Comparison of ENCODE assay signal across 15 cellular contexts in genomic region chr5:45113726-45114125, GRCh38.
DNase-seq lines count a peak whose midpoint lies in the region; ATAC-seq and TF ChIP-seq lines count a peak whose summit lies in the region.
"Had no signal": no experiment of that assay in that cellular context is flagged by ENCODE, and none has a peak within 500 bp of the region (broad histone marks: within the 10 kb centered on the region; RNA-seq: fewer than 3 reads in every experiment).

No MANE protein-coding gene starts in this region.

- no peak for TF ChIP-seq CTCF in kidney epithelial cell (IDR thresholded peaks at IDR 0.05; ENCODE audit: insufficient read depth, low read length, poor library complexity, severe bottlenecking)

- in situ Hi-C loops in ACHN (cut with HindIII; ENCODE audit: low pct_ligation_motif_present, low pct_unique_long_range_greater_than_20kb, low sequenced_read_pairs) = no loop called here

- ATAC-seq in GM18520 (IDR thresholded peaks at IDR 0.05; ENCODE audit: unreplicated experiment) = no peak
- no peak for ATAC-seq in HG02571 (IDR thresholded peaks at IDR 0.05; ENCODE audit: unreplicated experiment)
- ATAC-seq: HCT116 had no signal

- no peaks in the 10 kb centered on the region for H3K36me3 ChIP-seq in kidney epithelial cell (ENCODE audit: control insufficient read depth, insufficient read depth, low read length)

- no peak overlapping the region for H3K4me3 ChIP-seq in kidney epithelial cell (ENCODE audit: low read depth, low read length)
- H3K4me3 ChIP-seq: SK-N-MC had no signal

- DNase-seq in ACHN = peak; percentile 32
- DNase-seq in HS-5 (ENCODE audit: low read depth) = peak; percentile 94
- DNase-seq in SW 1271 (lab: John Stamatoyannopoulos, UW) = peak; percentile 53 to 78
- DNase-seq in kidney epithelial cell (ENCODE audit: low read depth) = peak; percentile 44
- DNase-seq in NCI-H345 treated with DMSO at 0.1 percent for 48 hours (lab: John Stamatoyannopoulos, UW; ENCODE audit: unreplicated experiment) = no peak
- DNase-seq in stimulated activated CD4-positive, alpha-beta T cell treated with anti-CD3 and anti-CD28 coated beads, Interleukin-2, amount 100 ng/mL, for 48 hours = no peak
- DNase-seq: CD4-positive, CD25-positive, alpha-beta regulatory T cell; DMS53; NCI-H1436; NCI-H2029 treated with DMSO at 0.1 percent for 48 hours; NCI-H526 had no signal

- H3K27me3 ChIP-seq in kidney epithelial cell (ENCODE audit: control insufficient read depth, insufficient read depth, low read length) = no peaks in the 10 kb centered on the region

Comparison
In these comparisons a context has a peak if more than half of its experiments do, and no peak if none do; other contexts are left out.
1. DNase-seq: peak in ACHN (single experiment), HS-5 (single experiment), SW 1271 (2 of 2) and kidney epithelial cell (single experiment); none in NCI-H345 treated with DMSO at 0.1 percent for 48 hours (single experiment) and stimulated activated CD4-positive, alpha-beta T cell treated with anti-CD3 and anti-CD28 coated beads, Interleukin-2, amount 100 ng/mL, for 48 hours (0 of 2).